ENCODE assay signal across 10 cellular contexts in the genomic region with DNA sequence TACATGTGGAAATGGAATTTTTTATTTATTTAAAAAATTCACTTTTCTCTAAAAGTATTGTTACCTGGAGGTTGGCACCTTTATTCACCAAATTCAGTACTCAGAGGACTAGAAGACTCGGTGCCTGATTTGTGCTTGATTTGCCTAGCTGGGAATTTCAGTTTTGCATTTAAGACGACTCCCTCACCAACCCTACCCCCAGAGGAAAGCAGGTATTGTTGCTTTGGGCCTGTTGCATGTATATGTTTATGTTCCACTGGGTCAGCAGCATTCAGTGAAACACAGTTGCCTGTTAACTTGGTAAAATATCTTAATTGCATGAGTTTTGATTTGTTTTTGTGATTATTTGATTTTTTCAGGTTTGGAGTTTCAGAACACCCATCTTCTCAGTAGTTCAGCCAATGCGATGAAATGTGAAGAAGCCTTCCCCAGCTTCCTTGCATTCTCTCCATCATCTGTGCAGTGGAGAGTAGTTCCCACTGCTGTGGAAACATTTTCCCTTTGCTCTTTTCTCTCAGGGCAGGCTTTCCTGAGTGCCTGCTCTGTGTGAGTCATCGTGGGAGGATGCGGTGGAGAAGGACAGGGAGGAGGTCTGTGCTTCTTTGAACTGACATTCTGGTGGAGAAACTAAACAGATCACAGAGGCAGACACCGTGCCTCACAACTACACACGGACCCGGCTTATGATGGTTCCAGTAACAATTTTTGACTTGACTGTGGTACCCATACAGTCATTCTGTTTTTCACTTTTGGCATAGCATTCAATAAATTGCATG. TPM values are rescaled to one million over a fixed set of nuclear protein-coding genes. Genes with fewer than 3 reads are reported as not detected.
DNase-seq lines count a peak whose midpoint lies in the region; ATAC-seq lines count a peak whose summit lies in the region.
"Had no signal": no experiment of that assay in that cellular context is flagged by ENCODE, and none has a peak within 500 bp of the region (broad histone marks: within the 10 kb centered on the region; RNA-seq: fewer than 3 reads in every experiment).

No MANE protein-coding gene starts in this region.

- H3K27me3 Mint-ChIP-seq in immature natural killer cell (ENCODE audit: low read depth in 3 of 3) = peaks cover 0 to 10% (median 7%) of the 10 kb centered on the region in 3 donors
- H3K27me3 Mint-ChIP-seq: IgD-negative memory B cell had no signal

- H3K36me3 Mint-ChIP-seq in activated naive CD4-positive, alpha-beta T cell treated with anti-CD3 and anti-CD28 coated beads, Interleukin-2, amount 50 U/mL, for 72 hours = peaks cover 9 to 14% of the 10 kb centered on the region in 2 donors
- no peaks in the 10 kb centered on the region for H3K36me3 Mint-ChIP-seq in immature natural killer cell

- ATAC-seq in activated naive CD4-positive, alpha-beta T cell treated with anti-CD3 and anti-CD28 coated beads, Interleukin-2, amount 50 U/mL, for 72 hours = peak; percentile 55 to 73
- no peak for ATAC-seq in HG03039 (IDR thresholded peaks at IDR 0.05; ENCODE audit: unreplicated experiment)

- H3K27ac Mint-ChIP-seq in activated naive CD4-positive, alpha-beta T cell treated with anti-CD3 and anti-CD28 coated beads, Interleukin-2, amount 50 U/mL, for 72 hours = peak overlapping the region; percentile 63 to 77
- peak overlapping the region in 5 of 6 donors; percentile 25 to 71 (median 41) for H3K27ac Mint-ChIP-seq in immature natural killer cell

- DNase-seq in AG08395 (ENCODE audit: low spot score) (peak; percentile 76), MV-4-11 (lab: John Stamatoyannopoulos, UW) (peak; percentile 46), immature natural killer cell (no peak), NCI-H146 (lab: John Stamatoyannopoulos, UW) (no peak), DMS79 treated with DMSO at 0.1 percent for 48 hours (lab: John Stamatoyannopoulos, UW) (no peak), NCI-H510A (lab: John Stamatoyannopoulos, UW) (no peak)
- peak; percentile 37 to 57 for DNase-seq in activated naive CD4-positive, alpha-beta T cell treated with anti-CD3 and anti-CD28 coated beads, Interleukin-2, amount 50 U/mL, for 72 hours (ENCODE audit: low spot score in 2 of 2)
- DNase-seq: cortex of kidney had no signal

- H3K9me3 Mint-ChIP-seq in activated naive CD4-positive, alpha-beta T cell treated with anti-CD3 and anti-CD28 coated beads, Interleukin-2, amount 50 U/mL, for 72 hours = peaks cover 0 to 6% of the 10 kb centered on the region in 2 donors
- no peaks in the 10 kb centered on the region for H3K9me3 Mint-ChIP-seq in immature natural killer cell
- H3K9me3 Mint-ChIP-seq: IgD-negative memory B cell had no signal

- H3K4me3 Mint-ChIP-seq in immature natural killer cell = peak overlapping the region in 1 of 5 donors; percentile 32
- H3K4me3 Mint-ChIP-seq: IgD-negative memory B cell had no signal

- peaks cover 74 to 76% of the 10 kb centered on the region in 2 donors for H3K4me1 Mint-ChIP-seq in immature natural killer cell

RNA-seq across cellular contexts. Expression of a gene that starts 6.4 kb away (rescaled TPM):
- 10 to 100 TPM; 24.4 to 37.4 TPM for total RNA-seq in activated naive CD4-positive, alpha-beta T cell treated with anti-CD3 and anti-CD28 coated beads, Interleukin-2, amount 50 U/mL, for 72 hours
- polyA plus RNA-seq in immature natural killer cell = 1 to 10 TPM; 3.0 to 4.5 (median 3.4) TPM

Comparison
In these comparisons a context has a peak if more than half of its experiments do, and no peak if none do; other contexts are left out.
1. DNase-seq: peak in AG08395 (single experiment), MV-4-11 (single experiment) and activated naive CD4-positive, alpha-beta T cell treated with anti-CD3 and anti-CD28 coated beads, Interleukin-2, amount 50 U/mL, for 72 hours (2 of 2); none in immature natural killer cell (0 of 3), NCI-H146 (single experiment), DMS79 treated with DMSO at 0.1 percent for 48 hours (single experiment) and NCI-H510A (single experiment).